Comparison of ENCODE assay signal across 7 cellular contexts in the genomic region with DNA sequence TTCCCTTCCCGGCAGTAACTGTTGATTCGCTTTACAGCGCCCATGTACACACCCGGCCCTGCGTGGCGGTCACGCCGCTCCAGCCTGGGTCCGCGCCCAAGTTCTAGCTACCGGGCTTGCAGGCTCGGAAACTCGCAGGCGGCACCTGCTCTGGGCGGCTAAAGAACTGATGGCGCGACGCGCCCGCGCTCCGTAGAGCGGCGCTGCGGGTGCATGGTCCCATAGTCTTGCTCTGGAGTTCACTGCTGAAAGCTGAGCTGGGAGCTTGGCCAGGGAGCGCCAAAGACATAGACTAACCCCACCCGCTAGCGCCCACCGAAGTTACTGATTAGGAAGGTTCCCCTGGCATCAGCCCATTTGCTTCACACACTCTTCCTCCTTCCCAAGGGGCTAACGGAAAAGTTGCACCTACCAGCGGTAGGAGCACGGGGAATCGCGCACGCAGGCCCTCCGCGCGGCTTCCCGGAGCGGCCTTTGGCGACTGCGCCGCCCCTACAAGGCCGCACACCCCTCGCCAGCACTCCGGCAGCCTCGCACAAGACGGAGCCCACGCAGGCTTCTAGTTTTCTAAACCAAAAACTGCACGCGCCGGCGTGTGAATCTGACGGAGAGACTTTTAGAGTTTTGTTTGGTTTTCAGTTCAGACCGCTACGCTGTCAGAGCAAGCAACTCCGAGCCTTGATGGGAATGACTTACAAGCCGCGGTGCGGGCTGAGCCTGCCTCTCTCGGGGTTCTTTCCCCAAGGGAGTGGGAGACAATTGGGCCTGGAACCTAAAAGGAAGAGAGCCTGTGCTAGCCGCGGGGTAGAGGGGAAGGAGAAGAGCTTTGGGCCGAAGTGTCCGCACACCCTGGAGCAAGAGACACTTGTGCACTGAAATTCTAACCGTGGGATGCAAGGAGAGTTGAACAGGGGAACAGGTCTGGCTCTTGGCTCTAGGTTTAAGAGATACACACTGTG. TPM values are rescaled to one million over a fixed set of nuclear protein-coding genes. Genes with fewer than 3 reads are reported as not detected.
A peak's percentile ranks its signal among the peaks of the same experiment; 100 is the strongest.
DNase-seq lines count a peak whose midpoint lies in the region; FAIRE-seq and TF ChIP-seq lines count a peak whose summit lies in the region.

No MANE protein-coding gene starts in this region.

- peak overlapping the region; percentile 84 to 95 for H3K4me2 ChIP-seq in H1 (ENCODE audit: insufficient read depth in 1 of 2, low read depth in 2 of 2, low read length in 2 of 2)

- CTCF ChIA-PET in H1 (lab: Charles Lee; ENCODE audit: partially characterized antibody) = interaction anchor here (0.6 to 10.0 kb wide), 7 partner anchors 10 to 452 kb away, joined by 3 to 79 read pairs (median 3); no protein-coding TSS in a partner anchor

- intact Hi-C loops in tibial artery (cut with DNase I; ENCODE audit: low total_unique reads) = no loop called here

- H3K36me3 ChIP-seq in HUES6 (ENCODE audit: control insufficient read depth, insufficient read depth, low read length) (no peaks in the 10 kb centered on the region), SK-N-MC (ENCODE audit: insufficient read depth, low read length) (peaks cover 30% of the 10 kb centered on the region), H1 (ENCODE audit: control insufficient read depth in 2 of 4, insufficient read depth in 4 of 4, low read length in 3 of 4) (no peaks in the 10 kb centered on the region; a peak in 1 of 8 replicates), mesodermal cell (ENCODE audit: control insufficient read depth, insufficient read depth, low read length) (no peaks in the 10 kb centered on the region), tibial artery (no peaks in the 10 kb centered on the region)

- H4K8ac ChIP-seq in H1 (ENCODE audit: extremely low read depth, insufficient read depth, low read length) = no peak overlapping the region

- H3K4me3 ChIP-seq in GM08714 (ENCODE audit: low read length) (peak overlapping the region; percentile 44; the same call in 1 of the 2 replicates), HUES6 (ENCODE audit: low read depth, low read length) (peak overlapping the region; percentile 53), SK-N-MC (peak overlapping the region; percentile 79), H1 (ENCODE audit: extremely low read depth in 1 of 4, insufficient read depth in 2 of 4, low read depth in 3 of 4, low read length in 4 of 4) (peak overlapping the region; percentile 23 to 63 (median 36); a peak in 7 of 8 replicates), mesodermal cell (ENCODE audit: extremely low read depth, insufficient read depth, low read length, poor library complexity, severe bottlenecking) (peak overlapping the region; percentile 40), tibial artery (peak overlapping the region; percentile 56 to 68)

- no peak overlapping the region for H3K14ac ChIP-seq in H1 (ENCODE audit: insufficient read length)

- no peak overlapping the region for H2BK120ac ChIP-seq in H1 (replicated peaks; ENCODE audit: low read depth, low read length)

- H3K79me1 ChIP-seq in H1 (ENCODE audit: low read depth, low read length) = no peaks in the 10 kb centered on the region

- POLR2A ChIA-PET in H1 (lab: Charles Lee; ENCODE audit: partially characterized antibody) = interaction anchor here (0.6 to 2.8 kb wide), 4 partner anchors 8 to 307 kb away, joined by 3 to 12 read pairs (median 8); no protein-coding TSS in a partner anchor

- WGBS in H1 (ENCODE audit: extremely low coverage in 1 of 2, insufficient coverage in 1 of 2, insufficient read length in 1 of 2, insufficient replicate concordance in 2 of 2, low coverage in 1 of 2, low lambda C conversion rate in 2 of 2, missing lambda C conversion rate in 1 of 2), 2 experiments = 1% methylated on average over 65 of the region's 66 CpGs; no CpG with 5 or more reads in 1 of the 2 experiments
- 0 to 1% methylated on average over 49 to 61 of the region's 66 CpGs for WGBS in mesodermal cell (ENCODE audit: insufficient coverage in 2 of 2), 2 experiments

- no peak overlapping the region for H3K56ac ChIP-seq in H1 (replicated peaks; ENCODE audit: insufficient read length, low read depth, low read length)

- TF ChIP-seq CTCF in H1 (IDR thresholded peaks at IDR 0.05; ENCODE audit: control extremely low read depth in 1 of 3, insufficient read depth in 1 of 3, low read depth in 1 of 3, low read length in 3 of 3) = peak in 2 of 3 experiments; percentile 4; a peak in 3 of 4 replicates
- no peak for TF ChIP-seq CTCF in tibial artery (IDR thresholded peaks at IDR 0.05)

- peak; percentile 15 to 34; a peak in 2 of 4 replicates for TF ChIP-seq RAD21 in H1 (IDR thresholded peaks at IDR 0.05 in 1 of 2, conservative IDR thresholded peaks at IDR 0.05 in 1 of 2; ENCODE audit: low read depth in 2 of 2, low read length in 2 of 2)

- H3K79me2 ChIP-seq in H1 (ENCODE audit: control insufficient read depth in 1 of 2, insufficient read depth in 2 of 2, low read length in 2 of 2) = no peaks in the 10 kb centered on the region

- H4K91ac ChIP-seq in H1 (replicated peaks; ENCODE audit: insufficient read length, low read length) = no peak overlapping the region

- H3K9me3 ChIP-seq in HUES6 (ENCODE audit: control insufficient read depth, insufficient read depth, low read depth, low read length) = no peaks in the 10 kb centered on the region
- H3K9me3 ChIP-seq in SK-N-MC (ENCODE audit: low read depth, low read length) = peaks cover 13% of the 10 kb centered on the region; the same call in 1 of the 2 replicates
- no peaks in the 10 kb centered on the region for H3K9me3 ChIP-seq in H1 (ENCODE audit: insufficient read depth in 2 of 2, low read depth in 1 of 2, low read length in 1 of 2)
- no peaks in the 10 kb centered on the region for H3K9me3 ChIP-seq in mesodermal cell (ENCODE audit: control insufficient read depth, low read length)
- H3K9me3 ChIP-seq in tibial artery = no peaks in the 10 kb centered on the region

- DNase-seq in SK-N-MC (ENCODE audit: low read depth, low spot score) (no peak), H1 (ENCODE audit: low read depth in 1 of 2, low spot score in 2 of 2) (peak in 1 of 2 experiments; percentile 71), tibial artery (peak in 1 of 2 donors; percentile 69), RCC 7860 (ENCODE audit: low spot score) (no peak)

- peaks cover 23% of the 10 kb centered on the region for H3K23me2 ChIP-seq in H1 (ENCODE audit: low read depth, low read length)

- no peak overlapping the region; the same call in 1 of the 2 replicates for H2AFZ ChIP-seq in H1 (ENCODE audit: low read length)

- H3K27me3 ChIP-seq in HUES6 (ENCODE audit: control insufficient read depth, insufficient read depth, low read length) (peaks cover 97% of the 10 kb centered on the region), H1 (replicated peaks in 1 of 4; ENCODE audit: control insufficient read depth in 3 of 4, extremely low read depth in 1 of 4, insufficient read depth in 3 of 4, low read length in 3 of 4) (peaks cover 68 to 91% (median 82%) of the 10 kb centered on the region in 4 experiments), tibial artery (peaks cover 7 to 77% of the 10 kb centered on the region in 2 donors)

- peak overlapping the region; percentile 19; the same call in 1 of the 2 replicates for H3K18ac ChIP-seq in H1 (ENCODE audit: extremely low read depth, low read length)

- H2BK20ac ChIP-seq in H1 (ENCODE audit: low read length) = no peak overlapping the region

- TF ChIP-seq EP300 in H1 (IDR thresholded peaks at IDR 0.05; ENCODE audit: borderline replicate concordance in 1 of 2, low read depth in 2 of 2, low read length in 2 of 2) = no peak

- peaks cover 39% of the 10 kb centered on the region for H3K4me1 ChIP-seq in HUES6 (ENCODE audit: control insufficient read depth, insufficient read depth, low read length)
- H3K4me1 ChIP-seq in H1 (replicated peaks in 1 of 4; ENCODE audit: control insufficient read depth in 3 of 4, insufficient read depth in 4 of 4, low read length in 3 of 4) = peaks cover 2 to 32% (median 22%) of the 10 kb centered on the region in 4 experiments
- H3K4me1 ChIP-seq in mesodermal cell (ENCODE audit: control insufficient read depth, insufficient read depth, low read length, poor library complexity, severe bottlenecking) = peaks cover 22% of the 10 kb centered on the region
- H3K4me1 ChIP-seq in tibial artery = peaks cover 0 to 54% (median 43%) of the 10 kb centered on the region in 4 donors

- H3K23ac ChIP-seq in H1 (ENCODE audit: insufficient read length) = no peak overlapping the region

- 0 out of 2 replicates have a peak overlapping the region, but pooled peaks have one; percentile 60 for H2BK12ac ChIP-seq in H1 (ENCODE audit: low read depth, low read length)

- FAIRE-seq in H1 (lab: Jason Lieb, UNC) = no peak
- FAIRE-seq in RCC 7860 (lab: Jason Lieb, UNC) = no peak

- no peak overlapping the region for H4K5ac ChIP-seq in H1 (ENCODE audit: insufficient read length, low read depth, low read length)

- no peak overlapping the region for H3K4ac ChIP-seq in H1 (replicated peaks; ENCODE audit: insufficient read length, low read depth, low read length)

- H2BK5ac ChIP-seq in H1 (ENCODE audit: low read depth, low read length) = no peak overlapping the region

- H2BK15ac ChIP-seq in H1 (ENCODE audit: low read length) = no peak overlapping the region

- H3K27ac ChIP-seq in HUES6 (ENCODE audit: low read depth, low read length) (no peak overlapping the region), SK-N-MC (peak overlapping the region; percentile 76), H1 (ENCODE audit: low read depth, low read length) (no peak overlapping the region), mesodermal cell (ENCODE audit: low read depth, low read length, severe bottlenecking) (no peak overlapping the region), tibial artery (peak overlapping the region; percentile 41 to 48)

- H4K20me1 ChIP-seq in H1 (replicated peaks in 1 of 2; ENCODE audit: control insufficient read depth in 1 of 2, insufficient read depth in 2 of 2, low read length in 2 of 2) = peaks cover 5 to 13% of the 10 kb centered on the region in 2 experiments

- no peak overlapping the region for H2AK5ac ChIP-seq in H1 (ENCODE audit: low read depth, low read length)

- H3K9ac ChIP-seq in HUES6 (ENCODE audit: low read length) (no peak overlapping the region), SK-N-MC (ENCODE audit: insufficient read length) (peak overlapping the region; percentile 80), H1 (replicated peaks in 1 of 4; ENCODE audit: extremely low read depth in 1 of 4, low read depth in 3 of 4, low read length in 3 of 4) (no peak overlapping the region)

- no peak for TF ChIP-seq POLR2A in H1 (IDR thresholded peaks at IDR 0.05; ENCODE audit: control extremely low read depth in 1 of 2, low read depth in 2 of 2, low read length in 2 of 2)

RNA-seq across cellular contexts. Expression of gene POU3F2, which starts 1.0 kb away (rescaled TPM):
- total RNA-seq in H1 (2021; fragmentation: NEBNext Ultra II Directional; extraction: Animal tissue kit (Norgen Biotek cat#: 25700)) = 0.35 and 0.48 TPM in 2 replicates
- polyA plus RNA-seq in H1 (2011; rRNA removed) = 0.06 and 0.09 TPM in 2 replicates
- 0.05 TPM for polyA plus RNA-seq in H1 (2011; cell fraction: cytosol; rRNA removed)
- polyA plus RNA-seq in H1 (2011; cell fraction: nucleus; rRNA removed) = 0.03 TPM
- polyA plus RNA-seq in H1 (2012, experiment 1 of 2) = 0.08 to 0.22 TPM (median 0.14 TPM) in 4 replicates
- 0.12 TPM for polyA plus RNA-seq in H1 (2012, experiment 2 of 2)
- polyA plus RNA-seq in H1 (2013, experiment 1 of 2) = 0.28 TPM
- 0.26 TPM for polyA plus RNA-seq in H1 (2013, experiment 2 of 2)
- polyA minus RNA-seq in H1 (2011; rRNA and poly(A)+ RNA removed) = 0.03 TPM in 1 of 2 replicates, not detected in the other
- not detected for polyA minus RNA-seq in H1 (2011; cell fraction: cytosol; rRNA and poly(A)+ RNA removed)
- 0.30 TPM for polyA minus RNA-seq in H1 (2011; cell fraction: nucleus; rRNA and poly(A)+ RNA removed)
- 5.0 TPM for polyA plus RNA-seq in mesodermal cell (2013, experiment 1 of 2)
- polyA plus RNA-seq in mesodermal cell (2013, experiment 2 of 2) = 3.8 TPM

Comparison
In these comparisons a context has a peak if more than half of its experiments do, and no peak if none do; other contexts are left out.
1. H3K27ac ChIP-seq: peak in SK-N-MC (single experiment) and tibial artery (2 of 2); none in HUES6 (single experiment), H1 (single experiment) and mesodermal cell (single experiment).
2. CTCF ChIP-seq: peak in H1 (2 of 3); none in tibial artery (0 of 2).
3. Peak in every context shown above with its lines, with median percentiles within 50 percentile points of each other: H3K4me3 ChIP-seq.